Comparison of ENCODE assay signal across 39 cellular contexts in genomic region chr5:97151370-97151769, GRCh38. TPM values are rescaled to one million over a fixed set of nuclear protein-coding genes. Genes with fewer than 3 reads are reported as not detected.
"Had no signal": no experiment of that assay in that cellular context is flagged by ENCODE, and none has a peak within 500 bp of the region (broad histone marks: within the 10 kb centered on the region; RNA-seq: fewer than 3 reads in every experiment).

No MANE protein-coding gene starts in this region.

- H3K27me3 ChIP-seq: adrenal gland, cardiac muscle cell had no signal

- H3K4me3 ChIP-seq: adrenal gland, cardiac muscle cell had no signal

- H3K9me3 Mint-ChIP-seq: activated naive CD4-positive, alpha-beta T cell treated with anti-CD3 and anti-CD28 coated beads for 36 hours; activated naive CD8-positive, alpha-beta T cell treated with anti-CD3 and anti-CD28 coated beads for 36 hours; activated T-cell treated with anti-CD3 and anti-CD28 coated beads, Interleukin-2, amount 50 U/mL, for 72 hours; activated T-helper 17 cell treated with anti-CD3 and anti-CD28 coated beads, Interleukin-2, amount 50 U/mL, for 72 hours; central memory CD8-positive, alpha-beta T cell had no signal

- H3K9me3 ChIP-seq: adrenal gland had no signal

- H3K27ac ChIP-seq: adrenal gland, cardiac muscle cell, VCaP had no signal

- DNase-seq: activated CD4-positive, alpha-beta memory T cell treated with anti-CD3 and anti-CD28 coated beads, Interleukin-2, amount 10 ng/mL, durations not matched to agents 7 days and 5 days; activated CD4-positive, alpha-beta T cell treated with anti-CD3 and anti-CD28 coated beads for 1 hour; activated CD4-positive, alpha-beta T cell treated with anti-CD3 and anti-CD28 coated beads for 36 hours; activated CD4-positive, alpha-beta T cell treated with anti-CD3 and anti-CD28 coated beads for 48 hours; activated CD4-positive, alpha-beta T cell treated with anti-CD3 and anti-CD28 coated beads, Interleukin-2, amount 10 ng/mL, durations not matched to agents 7 days and 5 days; activated CD4-positive, alpha-beta T cell treated with anti-CD3 and anti-CD28 coated beads, Interleukin-2, amount 50 U/mL, for 48 hours; activated CD4-positive, CD25-positive, alpha-beta regulatory T cell; activated CD8-positive, alpha-beta memory T cell treated with anti-CD3 and anti-CD28 coated beads, Interleukin-2, amount 50 U/mL, for 4 hours; activated effector memory CD4-positive, alpha-beta T cell treated with anti-CD3 and anti-CD28 coated beads, Interleukin-2, amount 50 U/mL, for 16 hours; activated gamma-delta T cell treated with Interleukin-2 at 50 U/mL for 16 hours; activated naive CD4-positive, alpha-beta T cell; activated naive CD4-positive, alpha-beta T cell treated with anti-CD3 and anti-CD28 coated beads for 36 hours; activated naive CD4-positive, alpha-beta T cell treated with anti-CD3 and anti-CD28 coated beads, Interleukin-2, amount 50 U/mL, for 16 hours; activated naive CD8-positive, alpha-beta T cell treated with anti-CD3 and anti-CD28 coated beads for 36 hours; activated T-cell treated with anti-CD3 and anti-CD28 coated beads for 4 hours; activated T-cell treated with anti-CD3 and anti-CD28 coated beads, Interleukin-2, amount 50 U/mL, for 1 hour; activated T-cell treated with anti-CD3 and anti-CD28 coated beads, Interleukin-2, amount 50 U/mL, for 4 hours; activated T-cell treated with anti-CD3 and anti-CD28 coated beads, Interleukin-2, amount 50 U/mL, for 72 hours; adrenal gland; amniotic stem cell; aorta; caudate nucleus; cerebellar nuclear complex; SW 1271; T-helper 1 cell; T-helper 2 cell; T-helper 9 cell had no signal

- H3K36me3 ChIP-seq: adrenal gland, cardiac muscle cell had no signal

- H3K4me1 Mint-ChIP-seq: activated CD4-positive, alpha-beta memory T cell treated with anti-CD3 and anti-CD28 coated beads, Interleukin-2, amount 10 ng/mL, durations not matched to agents 7 days and 5 days; activated CD4-positive, alpha-beta T cell treated with anti-CD3 and anti-CD28 coated beads for 36 hours; activated CD4-positive, alpha-beta T cell treated with anti-CD3 and anti-CD28 coated beads, Interleukin-2, amount 10 ng/mL, durations not matched to agents 7 days and 5 days; activated naive CD8-positive, alpha-beta T cell treated with anti-CD3 and anti-CD28 coated beads for 36 hours; activated T-helper 17 cell treated with anti-CD3 and anti-CD28 coated beads, Interleukin-2, amount 50 U/mL, for 72 hours; brain; central memory CD8-positive, alpha-beta T cell had no signal

- H3K27ac Mint-ChIP-seq: activated CD4-positive, alpha-beta memory T cell treated with anti-CD3 and anti-CD28 coated beads, Interleukin-2, amount 10 ng/mL, durations not matched to agents 7 days and 5 days; activated CD4-positive, alpha-beta T cell treated with anti-CD3 and anti-CD28 coated beads for 36 hours; activated CD4-positive, alpha-beta T cell treated with anti-CD3 and anti-CD28 coated beads, Interleukin-2, amount 10 ng/mL, durations not matched to agents 7 days and 5 days; activated naive CD4-positive, alpha-beta T cell treated with anti-CD3 and anti-CD28 coated beads for 36 hours; activated naive CD4-positive, alpha-beta T cell treated with anti-CD3 and anti-CD28 coated beads, Interleukin-2, amount 50 U/mL, for 72 hours; activated naive CD8-positive, alpha-beta T cell treated with anti-CD3 and anti-CD28 coated beads for 36 hours; activated T-cell treated with anti-CD3 and anti-CD28 coated beads, Interleukin-2, amount 50 U/mL, for 72 hours; activated T-helper 1 cell treated with anti-CD3 and anti-CD28 coated beads, Interleukin-12 subunit alpha, Interleukin-12 subunit beta, Interleukin-2, Interleukin-4 antibody, amounts not matched to agents 30 ng/mL and 10 ng/mL and 1 ng/mL, durations not matched to agents 14 hours and 24 hours and 36 hours; activated T-helper 17 cell treated with anti-CD3 and anti-CD28 coated beads, Interleukin-2, amount 50 U/mL, for 72 hours; T-helper 1 cell treated with Interleukin-12 subunit alpha and Interleukin-12 subunit beta and Interleukin-4 antibody, amounts not matched to agents 30 μg/mL and 1 μg/mL, for 36 hours; T-helper 2 cell treated with Interferon-gamma antibody and Interleukin-4, amounts not matched to agents 5 μg/mL and 100 μg/mL, for 36 hours had no signal

- H3K27me3 Mint-ChIP-seq: activated CD4-positive, alpha-beta T cell treated with anti-CD3 and anti-CD28 coated beads for 36 hours; activated naive CD8-positive, alpha-beta T cell treated with anti-CD3 and anti-CD28 coated beads for 36 hours; activated T-helper 17 cell treated with anti-CD3 and anti-CD28 coated beads, Interleukin-2, amount 50 U/mL, for 72 hours; central memory CD8-positive, alpha-beta T cell had no signal

- H3K4me1 ChIP-seq: adrenal gland had no signal

- H3K4me3 Mint-ChIP-seq: activated CD4-positive, alpha-beta memory T cell treated with anti-CD3 and anti-CD28 coated beads, Interleukin-2, amount 10 ng/mL, durations not matched to agents 7 days and 5 days; activated CD4-positive, alpha-beta T cell treated with anti-CD3 and anti-CD28 coated beads for 36 hours; activated CD4-positive, alpha-beta T cell treated with anti-CD3 and anti-CD28 coated beads, Interleukin-2, amount 10 ng/mL, durations not matched to agents 7 days and 5 days; activated naive CD4-positive, alpha-beta T cell treated with anti-CD3 and anti-CD28 coated beads for 36 hours; activated naive CD8-positive, alpha-beta T cell treated with anti-CD3 and anti-CD28 coated beads for 36 hours; activated T-cell treated with anti-CD3 and anti-CD28 coated beads, Interleukin-2, amount 50 U/mL, for 4 hours; activated T-cell treated with anti-CD3 and anti-CD28 coated beads, Interleukin-2, amount 50 U/mL, for 72 hours; activated T-helper 1 cell treated with anti-CD3 and anti-CD28 coated beads, Interleukin-12 subunit alpha, Interleukin-12 subunit beta, Interleukin-2, Interleukin-4 antibody, amounts not matched to agents 30 ng/mL and 10 ng/mL and 1 ng/mL, durations not matched to agents 14 hours and 24 hours and 36 hours; activated T-helper 17 cell treated with anti-CD3 and anti-CD28 coated beads, Interleukin-2, amount 50 U/mL, for 72 hours; brain; central memory CD8-positive, alpha-beta T cell; T-helper 1 cell treated with Interleukin-12 subunit alpha and Interleukin-12 subunit beta and Interleukin-4 antibody, amounts not matched to agents 30 μg/mL and 1 μg/mL, for 36 hours; T-helper 2 cell treated with Interferon-gamma antibody and Interleukin-4, amounts not matched to agents 5 μg/mL and 100 μg/mL, for 36 hours had no signal

- ATAC-seq: activated CD4-positive, alpha-beta T cell treated with anti-CD3 and anti-CD28 coated beads for 36 hours; activated CD4-positive, CD25-positive, alpha-beta regulatory T cell treated with anti-CD3 and anti-CD28 coated beads, Interleukin-2, amount 50 U/mL, for 24 hours; activated naive CD4-positive, alpha-beta T cell treated with anti-CD3 and anti-CD28 coated beads, Interleukin-2, amount 50 U/mL, for 72 hours; activated T-cell treated with anti-CD3 and anti-CD28 coated beads, Interleukin-2, amount 50 U/mL, for 4 hours; activated T-cell treated with anti-CD3 and anti-CD28 coated beads, Interleukin-2, amount 50 U/mL, for 72 hours; activated T-helper 17 cell treated with anti-CD3 and anti-CD28 coated beads, Interleukin-2, amount 50 U/mL, for 72 hours had no signal

- H3K36me3 Mint-ChIP-seq: activated naive CD8-positive, alpha-beta T cell treated with anti-CD3 and anti-CD28 coated beads for 36 hours had no signal

RNA-seq across cellular contexts. Expression of gene LIX1, which starts 9.0 kb away (rescaled TPM):
- total RNA-seq: activated CD4-positive, alpha-beta memory T cell treated with anti-CD3 and anti-CD28 coated beads, Interleukin-2, amount 10 ng/mL, durations not matched to agents 7 days and 5 days; activated CD4-positive, alpha-beta T cell treated with anti-CD3 and anti-CD28 coated beads for 36 hours; activated CD4-positive, alpha-beta T cell treated with anti-CD3 and anti-CD28 coated beads, Interleukin-2, amount 10 ng/mL, durations not matched to agents 7 days and 5 days; activated CD8-positive, alpha-beta memory T cell treated with anti-CD3 and anti-CD28 coated beads for 36 hours; activated naive CD4-positive, alpha-beta T cell treated with anti-CD3 and anti-CD28 coated beads for 36 hours; activated naive CD4-positive, alpha-beta T cell treated with anti-CD3 and anti-CD28 coated beads, Interleukin-2, amount 50 U/mL, for 72 hours; activated naive CD8-positive, alpha-beta T cell treated with anti-CD3 and anti-CD28 coated beads for 36 hours; activated T-cell treated with anti-CD3 and anti-CD28 coated beads, Interleukin-2, amount 50 U/mL, for 4 hours; activated T-cell treated with anti-CD3 and anti-CD28 coated beads, Interleukin-2, amount 50 U/mL, for 72 hours; activated T-helper 1 cell treated with anti-CD3 and anti-CD28 coated beads, Interleukin-12 subunit alpha, Interleukin-12 subunit beta, Interleukin-2, Interleukin-4 antibody, amounts not matched to agents 30 ng/mL and 10 ng/mL and 1 ng/mL, durations not matched to agents 14 hours and 24 hours and 36 hours; activated T-helper 17 cell treated with anti-CD3 and anti-CD28 coated beads, Interleukin-2, amount 50 U/mL, for 72 hours; adrenal gland; aorta; bronchial epithelial cell had no signal
- polyA plus RNA-seq: aorta had no signal
